7 cellular contexts compared by ENCODE assay signal in the genomic region with DNA sequence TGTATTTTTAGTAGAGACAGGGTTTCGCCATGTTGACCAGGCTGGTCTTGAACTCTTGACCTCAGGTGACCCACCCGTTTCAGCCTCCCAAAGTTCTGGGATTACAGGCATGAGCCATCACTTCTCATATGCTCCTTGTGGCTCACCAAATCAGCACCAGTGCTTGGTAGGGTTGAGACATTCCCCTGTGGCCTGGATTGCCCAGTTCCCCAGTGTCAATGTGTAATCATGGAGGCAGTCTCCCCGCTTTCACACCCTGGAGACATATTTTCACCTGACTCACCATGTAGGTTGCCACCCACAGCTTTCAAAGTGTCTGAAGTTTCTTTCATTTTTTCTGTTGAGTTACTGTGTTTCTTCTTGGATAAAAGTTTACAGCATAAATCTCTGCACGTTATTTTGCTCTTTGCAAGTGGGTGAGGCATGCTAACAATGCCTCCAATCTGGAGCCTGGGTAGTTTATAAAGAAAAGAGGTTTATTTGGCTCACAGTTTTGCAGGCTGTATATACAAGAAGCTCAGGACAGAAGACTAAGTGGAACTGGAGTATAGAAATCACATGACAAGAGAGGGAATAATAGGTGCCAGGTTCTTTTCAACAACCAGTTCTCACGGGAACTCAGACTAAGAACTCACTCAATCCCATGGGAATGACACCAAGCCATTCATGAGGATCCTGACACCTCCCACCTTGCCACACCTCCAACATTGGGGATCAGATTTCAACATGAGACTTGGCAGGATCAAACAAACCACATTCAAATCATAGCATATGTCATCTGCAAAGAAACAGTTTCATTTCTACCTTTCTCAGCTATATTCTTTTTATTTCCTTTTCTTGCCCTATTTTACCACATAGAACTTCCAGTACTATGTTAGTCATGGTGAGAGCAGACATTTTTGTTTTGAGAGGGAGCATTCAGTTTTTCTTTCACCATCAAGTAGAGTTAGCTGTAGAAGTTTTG.
DNase-seq lines count a peak whose midpoint lies in the region; ATAC-seq and TF ChIP-seq lines count a peak whose summit lies in the region.

No MANE protein-coding gene starts in this region.

- ATAC-seq in GM18870 (IDR thresholded peaks at IDR 0.05; ENCODE audit: unreplicated experiment) (peak; percentile 71), GM19467 (IDR thresholded peaks at IDR 0.05; ENCODE audit: unreplicated experiment) (no peak), GM21528 (IDR thresholded peaks at IDR 0.05; ENCODE audit: low FRiP score, unreplicated experiment) (no peak)

- peak; percentile 1 for DNase-seq in MG63
- DNase-seq in amniotic epithelial cell (ENCODE audit: low read depth), result peak; percentile 54
- peak; percentile 22 to 36 for DNase-seq in stimulated activated CD4-positive, alpha-beta T cell treated with anti-CD3 and anti-CD28 coated beads, Interleukin-15, amount 100 ng/mL, for 48 hours (ENCODE audit: low read depth in 2 of 2)
- no peak for DNase-seq in tibial artery

- H3K9me3 ChIP-seq in MG63 (no peaks in the 10 kb centered on the region), tibial artery (no peaks in the 10 kb centered on the region)

- H3K4me1 ChIP-seq in tibial artery, result no peaks in the 10 kb centered on the region

- intact Hi-C loops in tibial artery (cut with DNase I; ENCODE audit: low total_unique reads), result loop anchor here (5.0 kb wide), 1 partner anchor 953 kb away; no protein-coding TSS in a partner anchor

- H3K36me3 ChIP-seq in MG63 (no peaks in the 10 kb centered on the region), tibial artery (peaks cover 0 to 8% (median 0%) of the 10 kb centered on the region in 3 donors)

- no peak overlapping the region for H3K27ac ChIP-seq in tibial artery

- no peaks in the 10 kb centered on the region for H3K27me3 ChIP-seq in MG63
- no peaks in the 10 kb centered on the region for H3K27me3 ChIP-seq in tibial artery

- no peak overlapping the region for H3K4me3 ChIP-seq in MG63
- H3K4me3 ChIP-seq in tibial artery, result no peak overlapping the region

- TF ChIP-seq CTCF in tibial artery (IDR thresholded peaks at IDR 0.05), result no peak

Comparison
In these comparisons a context has a peak if more than half of its experiments do, and no peak if none do; other contexts are left out.
1. DNase-seq: peak in MG63 (single experiment), amniotic epithelial cell (single experiment) and stimulated activated CD4-positive, alpha-beta T cell treated with anti-CD3 and anti-CD28 coated beads, Interleukin-15, amount 100 ng/mL, for 48 hours (2 of 2); none in tibial artery (0 of 2).